Comparison of ENCODE assay signal across 21 cellular contexts in the genomic region with DNA sequence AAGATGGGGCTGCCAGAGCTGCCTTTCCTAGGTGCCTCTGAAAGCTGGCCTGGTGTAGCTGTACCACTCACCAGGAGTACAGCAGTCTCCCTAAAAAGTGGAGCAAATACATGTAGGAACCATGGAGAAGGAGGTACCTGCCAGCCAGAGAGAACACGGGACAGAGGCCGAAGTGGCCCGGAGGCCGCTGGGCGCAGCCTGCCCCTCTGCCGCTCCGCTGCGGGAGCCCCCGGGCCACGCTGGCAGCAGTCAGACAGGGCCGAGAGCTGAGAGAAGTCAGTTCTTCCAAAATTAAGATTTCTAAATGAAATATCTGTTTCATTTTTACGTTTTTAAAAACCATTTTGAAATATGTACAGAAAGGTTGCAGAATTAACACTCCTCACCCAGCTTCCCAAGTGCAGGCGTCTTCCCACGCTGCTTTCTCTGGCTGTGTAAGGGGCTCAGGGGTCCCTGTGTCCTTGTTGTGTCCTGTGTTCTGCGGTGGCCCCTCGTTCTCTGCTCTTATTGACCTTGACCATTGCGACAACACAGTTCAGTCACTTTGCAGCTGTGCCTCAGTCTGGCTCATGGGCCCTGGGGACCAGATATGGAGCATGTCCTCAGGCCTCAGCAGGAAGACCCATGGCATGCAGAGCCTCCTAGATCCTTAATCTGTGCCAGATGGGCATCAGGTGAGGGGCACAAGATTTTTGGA.
"Had no signal": no experiment of that assay in that cellular context is flagged by ENCODE, and none has a peak within 500 bp of the region (broad histone marks: within the 10 kb centered on the region; RNA-seq: fewer than 3 reads in every experiment).

No MANE protein-coding gene starts in this region.

- ATAC-seq: sciatic nerve; stimulated activated effector memory CD8-positive, alpha-beta T cell treated with anti-CD3 and anti-CD28 coated beads, Interleukin-12 subunit alpha, Interleukin-12 subunit beta, amount 100 ng/mL, for 72 hours had no signal

- H2AFZ ChIP-seq: neural progenitor cell had no signal

- H3K9me3 ChIP-seq: ovary, suprapubic skin, transverse colon, vagina had no signal

- H3K27ac ChIP-seq: brain microvascular endothelial cell, neural progenitor cell, ovary, suprapubic skin, transverse colon, vagina had no signal

- H3K9me3 Mint-ChIP-seq: neural progenitor cell; stimulated activated effector memory CD8-positive, alpha-beta T cell treated with anti-CD3 and anti-CD28 coated beads, Interleukin-12 subunit alpha, Interleukin-12 subunit beta, amount 100 ng/mL, for 72 hours had no signal

- H3K36me3 ChIP-seq: brain microvascular endothelial cell, neural progenitor cell, ovary, transverse colon, vagina had no signal

- DNase-seq: activated CD4-positive, alpha-beta T cell treated with anti-CD3 and anti-CD28 coated beads for 1 hour; activated CD4-positive, alpha-beta T cell treated with anti-CD3 and anti-CD28 coated beads, Interleukin-2, amount 50 U/mL, for 4 hours; activated naive CD4-positive, alpha-beta T cell; aorta; brain microvascular endothelial cell; central memory CD4-positive, alpha-beta T cell; dorsolateral prefrontal cortex; foreskin fibroblast; hypothalamus; islet precursor cell; midbrain; ovary; stimulated activated CD4-positive, alpha-beta T cell treated with anti-CD3 and anti-CD28 coated beads, Interleukin-4, amount 100 ng/mL, for 24 hours; transverse colon had no signal

- H3K4me3 Mint-ChIP-seq: neural progenitor cell; stimulated activated effector memory CD8-positive, alpha-beta T cell treated with anti-CD3 and anti-CD28 coated beads, Interleukin-12 subunit alpha, Interleukin-12 subunit beta, amount 100 ng/mL, for 72 hours had no signal

- H3K9ac ChIP-seq: neural progenitor cell had no signal

- H3K27me3 ChIP-seq: brain microvascular endothelial cell, dorsolateral prefrontal cortex, neural progenitor cell, ovary, suprapubic skin, transverse colon, vagina had no signal

- H3K27ac Mint-ChIP-seq: neural progenitor cell; stimulated activated effector memory CD8-positive, alpha-beta T cell treated with anti-CD3 and anti-CD28 coated beads, Interleukin-12 subunit alpha, Interleukin-12 subunit beta, amount 100 ng/mL, for 72 hours had no signal

- H3K4me3 ChIP-seq: lung, neural progenitor cell, ovary, smooth muscle cell, suprapubic skin, transverse colon, vagina had no signal

- H3K4me2 ChIP-seq: neural progenitor cell, smooth muscle cell had no signal
